25 cellular contexts compared by ENCODE assay signal in the genomic region with DNA sequence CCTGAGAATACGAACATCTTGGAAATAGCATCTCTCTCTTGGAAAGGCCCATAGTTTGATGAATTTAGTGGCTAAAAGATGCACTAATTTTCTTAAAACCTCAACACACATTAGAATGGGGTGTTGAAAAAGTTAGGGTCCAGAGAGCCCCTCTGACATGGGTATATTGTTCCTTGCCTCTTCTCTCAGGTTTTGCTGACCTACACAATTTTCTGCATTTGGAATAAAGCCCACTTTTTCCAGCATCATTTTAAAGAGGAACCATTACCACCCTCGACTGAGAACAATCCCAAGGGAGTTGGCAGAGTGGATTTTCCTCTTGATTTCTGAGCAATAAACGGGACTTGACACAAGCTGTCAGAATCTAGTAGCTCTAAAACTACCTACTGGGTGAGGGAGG.
DNase-seq lines count a peak whose midpoint lies in the region; ATAC-seq, FAIRE-seq and TF ChIP-seq lines count a peak whose summit lies in the region.
"Had no signal": no experiment of that assay in that cellular context is flagged by ENCODE, and none has a peak within 500 bp of the region (broad histone marks: within the 10 kb centered on the region; RNA-seq: fewer than 3 reads in every experiment).

No MANE protein-coding gene starts in this region.

- H3K36me3 Mint-ChIP-seq in mesothelial cell of epicardium (no peaks in the 10 kb centered on the region), T-helper 17 cell (ENCODE audit: low read depth) (no peaks in the 10 kb centered on the region)
- H3K36me3 Mint-ChIP-seq: CD4-positive, alpha-beta memory T cell had no signal

- no peaks in the 10 kb centered on the region for H3K9me2 ChIP-seq in OCI-LY7 (ENCODE audit: insufficient read depth, low read length)

- peak overlapping the region; percentile 65; the same call in 1 of the 2 replicates for H2AFZ ChIP-seq in OCI-LY7 (ENCODE audit: low read length)

- H3K27ac ChIP-seq in A549 (no peak overlapping the region), OCI-LY7 (ENCODE audit: low read depth, low read length, poor library complexity, severe bottlenecking) (peak overlapping the region; percentile 62), colonic mucosa (no peak overlapping the region)
- H3K27ac ChIP-seq: 22Rv1 had no signal

- H3K36me3 ChIP-seq in OCI-LY7 (ENCODE audit: insufficient read depth, low read length) = no peaks in the 10 kb centered on the region
- H3K36me3 ChIP-seq in colonic mucosa = no peaks in the 10 kb centered on the region
- H3K36me3 ChIP-seq: BE2C, HAP-1 had no signal

- TF ChIP-seq RAD21 in A549 (conservative IDR thresholded peaks at IDR 0.05 in 1 of 2, IDR thresholded peaks at IDR 0.05 in 1 of 2) = no peak

- ATAC-seq in A549 (no peak), T-helper 17 cell (no peak)

- H3K4me1 Mint-ChIP-seq in mesothelial cell of epicardium = peaks cover 16% of the 10 kb centered on the region
- no peaks in the 10 kb centered on the region for H3K4me1 Mint-ChIP-seq in T-helper 17 cell
- H3K4me1 Mint-ChIP-seq: CD4-positive, alpha-beta memory T cell had no signal

- no peak overlapping the region for H3K4me2 ChIP-seq in A549
- H3K4me2 ChIP-seq in OCI-LY7 (ENCODE audit: low read length) = peak overlapping the region; percentile 67

- no peak overlapping the region for H3K27ac Mint-ChIP-seq in mesothelial cell of epicardium
- H3K27ac Mint-ChIP-seq in T-helper 17 cell = no peak overlapping the region
- H3K27ac Mint-ChIP-seq: CD4-positive, alpha-beta memory T cell; HFFc6 had no signal

- no peaks in the 10 kb centered on the region for H3K9me3 Mint-ChIP-seq in mesothelial cell of epicardium
- H3K9me3 Mint-ChIP-seq: HFFc6 had no signal

- peak; percentile 18 for FAIRE-seq in A549 (lab: Jason Lieb, UNC)
- FAIRE-seq: A204.1, G401.6, GM12892, H54 had no signal

- WGBS in A549 (ENCODE audit: missing lambda C conversion rate) = 30% methylated on average over 3 of the region's 3 CpGs

- no peak for TF ChIP-seq EP300 in A549 (IDR thresholded peaks at IDR 0.05)

- H3K9me3 ChIP-seq in A549 = no peaks in the 10 kb centered on the region
- H3K9me3 ChIP-seq in OCI-LY7 (ENCODE audit: low read length) = no peaks in the 10 kb centered on the region
- no peaks in the 10 kb centered on the region for H3K9me3 ChIP-seq in colonic mucosa
- no peaks in the 10 kb centered on the region for H3K9me3 ChIP-seq in T-helper 17 cell (ENCODE audit: control insufficient read depth, low read length, poor library complexity, severe bottlenecking)
- H3K9me3 ChIP-seq: BE2C, HAP-1 had no signal

- no peak for TF ChIP-seq CTCF in A549 (IDR thresholded peaks at IDR 0.05)
- TF ChIP-seq CTCF in OCI-LY7 (conservative IDR thresholded peaks at IDR 0.05; ENCODE audit: low read length) = no peak
- TF ChIP-seq CTCF in colonic mucosa (IDR thresholded peaks at IDR 0.05) = no peak
- TF ChIP-seq CTCF in mesothelial cell of epicardium (IDR thresholded peaks at IDR 0.05; ENCODE audit: unreplicated experiment) = no peak

- POLR2A ChIA-PET in A549 (lab: Yijun Ruan, JAX) (no interaction called here), OCI-LY7 (lab: Charles Lee) (interaction anchor here (0.5 to 0.7 kb wide), 3 partner anchors 681 to 1882 kb away, joined by 3 to 5 read pairs (median 3); no protein-coding TSS in a partner anchor)

- H3K79me2 ChIP-seq in OCI-LY7 (ENCODE audit: insufficient read depth, low read depth, low read length) = no peaks in the 10 kb centered on the region

- intact Hi-C loops in OCI-LY7 (cut with micrococcal nuclease; ENCODE audit: unreplicated experiment) (no loop called here), colonic mucosa (cut with DNase I) (no loop called here)

- TF ChIP-seq POLR2A in A549 (IDR thresholded peaks at IDR 0.05; ENCODE audit: low read length) = no peak

- H3K4me3 ChIP-seq in A549 (no peak overlapping the region), OCI-LY7 (ENCODE audit: low read depth, low read length, poor library complexity, severe bottlenecking) (peak overlapping the region; percentile 23), colonic mucosa (no peak overlapping the region)
- H3K4me3 ChIP-seq: HAP-1 had no signal

- peak; percentile 19 for DNase-seq in NCI-H82 (lab: John Stamatoyannopoulos, UW)
- DNase-seq in NCI-H82 treated with DMSO at 0.1 percent for 48 hours (lab: John Stamatoyannopoulos, UW; ENCODE audit: unreplicated experiment) = no peak
- DNase-seq in A549 (ENCODE audit: low read depth in 1 of 2, low spot score in 1 of 2) = no peak
- no peak for DNase-seq in OCI-LY7 (ENCODE audit: low spot score)
- DNase-seq in islet precursor cell = peak; percentile 4
- no peak for DNase-seq in colonic mucosa
- no peak for DNase-seq in mesothelial cell of epicardium (ENCODE audit: low spot score in 2 of 2, unreplicated experiment in 2 of 2)
- no peak for DNase-seq in T-helper 17 cell
- DNase-seq: ACHN; AML-193; BE2C; C1 segment of cervical spinal cord; Calu3; CD4-positive, alpha-beta memory T cell; COR-L47; DMS53; DND-41; GOT3; HFFc6 had no signal

- H3K4me3 Mint-ChIP-seq in mesothelial cell of epicardium = no peak overlapping the region
- no peak overlapping the region for H3K4me3 Mint-ChIP-seq in T-helper 17 cell
- H3K4me3 Mint-ChIP-seq: CD4-positive, alpha-beta memory T cell; HFFc6 had no signal

- no peaks in the 10 kb centered on the region for H3K4me1 ChIP-seq in A549
- peaks cover 26% of the 10 kb centered on the region for H3K4me1 ChIP-seq in OCI-LY7 (ENCODE audit: insufficient read depth, low read length, poor library complexity, severe bottlenecking)
- H3K4me1 ChIP-seq in colonic mucosa = no peaks in the 10 kb centered on the region
- H3K4me1 ChIP-seq: BE2C, HAP-1 had no signal

- no TSS peak for BruUV-seq in OCI-LY7 (replicated peaks; lab: Mats Ljungman, UMichigan)

- CTCF ChIA-PET in A549 (lab: Yijun Ruan, JAX) = interaction anchor here (0.8 to 1.6 kb wide), 2 partner anchors 10 to 182 kb away, joined by 3 to 4 read pairs; no protein-coding TSS in a partner anchor
- CTCF ChIA-PET in OCI-LY7 (lab: Charles Lee; ENCODE audit: unreplicated experiment) = no interaction called here

- H3K9ac ChIP-seq in colonic mucosa (ENCODE audit: low read depth in 2 of 2, low read length in 2 of 2) = no peak overlapping the region

- no peaks in the 10 kb centered on the region for H4K20me1 ChIP-seq in OCI-LY7 (ENCODE audit: insufficient read depth, low read length)

- H3K27me3 ChIP-seq in colonic mucosa = no peaks in the 10 kb centered on the region
- H3K27me3 ChIP-seq: BE2C had no signal

- H3K27me3 Mint-ChIP-seq in mesothelial cell of epicardium (ENCODE audit: low read depth) (peaks cover 8% of the 10 kb centered on the region), T-helper 17 cell (peaks cover 5% of the 10 kb centered on the region)

TF ChIP-seq in A549, 52 proteins besides CTCF, POLR2A, EP300 and RAD21:
- no peak for TF ChIP-seq HDAC2 (IDR thresholded peaks at IDR 0.05)
- TF ChIP-seq GATA3 (IDR thresholded peaks at IDR 0.05; ENCODE audit: borderline replicate concordance) = no peak
- TF ChIP-seq HEYL (CRISPR knock-in tag; IDR thresholded peaks at IDR 0.05) = no peak
- no peak for TF ChIP-seq CHD4 (IDR thresholded peaks at IDR 0.05; ENCODE audit: borderline replicate concordance)
- TF ChIP-seq FOXS1 (CRISPR knock-in tag; IDR thresholded peaks at IDR 0.05) = no peak
- no peak for TF ChIP-seq POLR2AphosphoS2 (conservative IDR thresholded peaks at IDR 0.05; ENCODE audit: low read length)
- no peak for TF ChIP-seq KDM1A (IDR thresholded peaks at IDR 0.05; ENCODE audit: low read depth)
- TF ChIP-seq, protein P1, sequence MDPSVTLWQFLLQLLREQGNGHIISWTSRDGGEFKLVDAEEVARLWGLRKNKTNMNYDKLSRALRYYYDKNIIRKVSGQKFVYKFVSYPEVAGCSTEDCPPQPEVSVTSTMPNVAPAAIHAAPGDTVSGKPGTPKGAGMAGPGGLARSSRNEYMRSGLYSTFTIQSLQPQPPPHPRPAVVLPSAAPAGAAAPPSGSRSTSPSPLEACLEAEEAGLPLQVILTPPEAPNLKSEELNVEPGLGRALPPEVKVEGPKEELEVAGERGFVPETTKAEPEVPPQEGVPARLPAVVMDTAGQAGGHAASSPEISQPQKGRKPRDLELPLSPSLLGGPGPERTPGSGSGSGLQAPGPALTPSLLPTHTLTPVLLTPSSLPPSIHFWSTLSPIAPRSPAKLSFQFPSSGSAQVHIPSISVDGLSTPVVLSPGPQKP (IDR thresholded peaks at IDR 0.05; ENCODE audit: low read depth, low read length) = no peak
- no peak for TF ChIP-seq JUNB (IDR thresholded peaks at IDR 0.05)
- TF ChIP-seq ZFP36 (IDR thresholded peaks at IDR 0.05; ENCODE audit: borderline replicate concordance, partially characterized antibody) = no peak
TF ChIP-seq in A549: peak in this region for 0.

Comparison
In these comparisons a context has a peak if more than half of its experiments do, and no peak if none do; other contexts are left out.
1. DNase-seq: peak in NCI-H82 (single experiment) and islet precursor cell (single experiment); none in NCI-H82 treated with DMSO at 0.1 percent for 48 hours (single experiment), A549 (0 of 2), OCI-LY7 (single experiment), colonic mucosa (single experiment), mesothelial cell of epicardium (0 of 2) and T-helper 17 cell (0 of 3).